Comparison of ENCODE assay signal across 8 cellular contexts in genomic region chr13:27406178-27406939, GRCh38. TPM values are rescaled to one million over a fixed set of nuclear protein-coding genes. Genes with fewer than 3 reads are reported as not detected.
DNase-seq lines count a peak whose midpoint lies in the region; ATAC-seq and TF ChIP-seq lines count a peak whose summit lies in the region.

No MANE protein-coding gene starts in this region.

- H3K4me1 Mint-ChIP-seq in CD4-positive, CD25-positive, alpha-beta regulatory T cell: peaks cover 0 to 7% (median 3%) of the 10 kb centered on the region in 4 donors
- peaks cover 5% of the 10 kb centered on the region for H3K4me1 Mint-ChIP-seq in activated naive CD4-positive, alpha-beta T cell treated with anti-CD3 and anti-CD28 coated beads, Interleukin-2, amount 10 ng/mL, durations not matched to agents 7 days and 5 days
- H3K4me1 Mint-ChIP-seq in type B pancreatic cell (ENCODE audit: unreplicated experiment): peaks cover 11% of the 10 kb centered on the region

- H3K27me3 Mint-ChIP-seq in CD4-positive, CD25-positive, alpha-beta regulatory T cell: peaks cover 28% of the 10 kb centered on the region
- peaks cover 40% of the 10 kb centered on the region for H3K27me3 Mint-ChIP-seq in activated naive CD4-positive, alpha-beta T cell treated with anti-CD3 and anti-CD28 coated beads, Interleukin-2, amount 10 ng/mL, durations not matched to agents 7 days and 5 days
- peaks cover 29% of the 10 kb centered on the region for H3K27me3 Mint-ChIP-seq in type B pancreatic cell

- H3K27ac ChIP-seq in CD4-positive, CD25-positive, alpha-beta regulatory T cell (ENCODE audit: insufficient read depth, low read length, poor library complexity, severe bottlenecking): no peak overlapping the region

- no peak overlapping the region for H3K4me3 Mint-ChIP-seq in CD4-positive, CD25-positive, alpha-beta regulatory T cell
- no peak overlapping the region for H3K4me3 Mint-ChIP-seq in activated naive CD4-positive, alpha-beta T cell treated with anti-CD3 and anti-CD28 coated beads, Interleukin-2, amount 10 ng/mL, durations not matched to agents 7 days and 5 days
- no peak overlapping the region for H3K4me3 Mint-ChIP-seq in type B pancreatic cell

- H3K9me3 Mint-ChIP-seq in CD4-positive, CD25-positive, alpha-beta regulatory T cell: peaks cover 0 to 2% (median 0%) of the 10 kb centered on the region in 7 donors
- no peaks in the 10 kb centered on the region for H3K9me3 Mint-ChIP-seq in activated naive CD4-positive, alpha-beta T cell treated with anti-CD3 and anti-CD28 coated beads, Interleukin-2, amount 10 ng/mL, durations not matched to agents 7 days and 5 days
- no peaks in the 10 kb centered on the region for H3K9me3 Mint-ChIP-seq in type B pancreatic cell

- no peaks in the 10 kb centered on the region for H3K36me3 ChIP-seq in CD4-positive, CD25-positive, alpha-beta regulatory T cell (ENCODE audit: control insufficient read depth, insufficient read depth, low read length)

- in situ Hi-C loops in GM13977 (cut with MboI; ENCODE audit: low pct_unique_long_range_greater_than_20kb, low sequenced_read_pairs, unreplicated experiment): no loop called here

- peaks cover 3% of the 10 kb centered on the region for H3K36me3 Mint-ChIP-seq in CD4-positive, CD25-positive, alpha-beta regulatory T cell
- no peaks in the 10 kb centered on the region for H3K36me3 Mint-ChIP-seq in activated naive CD4-positive, alpha-beta T cell treated with anti-CD3 and anti-CD28 coated beads, Interleukin-2, amount 10 ng/mL, durations not matched to agents 7 days and 5 days
- H3K36me3 Mint-ChIP-seq in type B pancreatic cell: no peaks in the 10 kb centered on the region

- H3K9me3 ChIP-seq in CD4-positive, CD25-positive, alpha-beta regulatory T cell (ENCODE audit: control insufficient read depth in 2 of 2, low read length in 2 of 2): no peaks in the 10 kb centered on the region

- no peak overlapping the region for H3K27ac Mint-ChIP-seq in CD4-positive, CD25-positive, alpha-beta regulatory T cell
- no peak overlapping the region for H3K27ac Mint-ChIP-seq in activated naive CD4-positive, alpha-beta T cell treated with anti-CD3 and anti-CD28 coated beads, Interleukin-2, amount 10 ng/mL, durations not matched to agents 7 days and 5 days
- H3K27ac Mint-ChIP-seq in type B pancreatic cell: no peak overlapping the region

- ATAC-seq in CD4-positive, CD25-positive, alpha-beta regulatory T cell (ENCODE audit: low read depth in 2 of 2): peak in 1 of 2 donors; percentile 55
- ATAC-seq in HG03108 (IDR thresholded peaks at IDR 0.05; ENCODE audit: unreplicated experiment): no peak

- H3K27me3 ChIP-seq in CD4-positive, CD25-positive, alpha-beta regulatory T cell (ENCODE audit: control insufficient read depth, insufficient read depth, low read length): peaks cover 9% of the 10 kb centered on the region

- no peak overlapping the region for H3K4me3 ChIP-seq in CD4-positive, CD25-positive, alpha-beta regulatory T cell (ENCODE audit: low read depth, low read length)

- DNase-seq in CD4-positive, CD25-positive, alpha-beta regulatory T cell: peak; percentile 19 to 63 (median 49)
- peak; percentile 63 for DNase-seq in GM13977 (ENCODE audit: low spot score)
- peak; percentile 37 to 70 for DNase-seq in NCI-H526 (lab: John Stamatoyannopoulos, UW)
- peak; percentile 38 for DNase-seq in activated naive CD4-positive, alpha-beta T cell treated with anti-CD3 and anti-CD28 coated beads, Interleukin-2, amount 10 ng/mL, durations not matched to agents 7 days and 5 days
- DNase-seq in inferior parietal cortex (ENCODE audit: extremely low spot score): peak; percentile 49
- no peak for DNase-seq in type B pancreatic cell (ENCODE audit: extremely low spot score, unreplicated experiment)
- DNase-seq in NCI-H187 treated with DMSO at 0.1 percent for 48 hours (lab: John Stamatoyannopoulos, UW): no peak

- H3K4me1 ChIP-seq in CD4-positive, CD25-positive, alpha-beta regulatory T cell (ENCODE audit: control insufficient read depth, insufficient read depth, low read length, poor library complexity, severe bottlenecking): peaks cover 2% of the 10 kb centered on the region

- CTCF ChIA-PET in activated naive CD4-positive, alpha-beta T cell treated with anti-CD3 and anti-CD28 coated beads, Interleukin-2, amount 10 ng/mL, durations not matched to agents 7 days and 5 days (lab: Charles Lee): interaction anchor here (0.6 to 2.5 kb wide), 5 partner anchors 16 to 420 kb away, joined by 3 to 15 read pairs (median 4); partner anchors contain the start of gene MTIF3

- peak; percentile 58 for TF ChIP-seq CTCF in GM13977 (IDR thresholded peaks at IDR 0.05; ENCODE audit: extremely low read depth, insufficient read depth, missing control alignments)
- peak; percentile 69 for TF ChIP-seq CTCF in type B pancreatic cell (conservative IDR thresholded peaks at IDR 0.05)

RNA-seq across cellular contexts. Expression of gene GTF3A, which starts 18.1 kb away (rescaled TPM):
- 165 TPM for total RNA-seq in CD4-positive, CD25-positive, alpha-beta regulatory T cell
- 100 to 1,000 TPM; 462 to 528 (median 512) TPM for polyA plus RNA-seq in CD4-positive, CD25-positive, alpha-beta regulatory T cell
- 68.0 and 69.0 TPM in 2 replicates for total RNA-seq in type B pancreatic cell (ENCODE audit: low replicate concordance)

RNA-seq across cellular contexts. Expression of gene MTIF3, which starts 44.0 kb away (rescaled TPM):
- 48.9 TPM for total RNA-seq in CD4-positive, CD25-positive, alpha-beta regulatory T cell
- polyA plus RNA-seq in CD4-positive, CD25-positive, alpha-beta regulatory T cell: 100 to 1,000 TPM in 2 of 4 donors, 10 to 100 TPM in 2; 93.3 to 114 (median 103) TPM
- 39.7 and 42.2 TPM in 2 replicates for total RNA-seq in type B pancreatic cell (ENCODE audit: low replicate concordance)

Comparison
In these comparisons a context has a peak if more than half of its experiments do, and no peak if none do; other contexts are left out.
1. DNase-seq: peak in CD4-positive, CD25-positive, alpha-beta regulatory T cell (3 of 3), GM13977 (single experiment), NCI-H526 (2 of 2), activated naive CD4-positive, alpha-beta T cell treated with anti-CD3 and anti-CD28 coated beads, Interleukin-2, amount 10 ng/mL, durations not matched to agents 7 days and 5 days (single experiment) and inferior parietal cortex (single experiment); none in type B pancreatic cell (single experiment) and NCI-H187 treated with DMSO at 0.1 percent for 48 hours (single experiment).